1 cellular context compared by ENCODE assay signal in the genomic region with DNA sequence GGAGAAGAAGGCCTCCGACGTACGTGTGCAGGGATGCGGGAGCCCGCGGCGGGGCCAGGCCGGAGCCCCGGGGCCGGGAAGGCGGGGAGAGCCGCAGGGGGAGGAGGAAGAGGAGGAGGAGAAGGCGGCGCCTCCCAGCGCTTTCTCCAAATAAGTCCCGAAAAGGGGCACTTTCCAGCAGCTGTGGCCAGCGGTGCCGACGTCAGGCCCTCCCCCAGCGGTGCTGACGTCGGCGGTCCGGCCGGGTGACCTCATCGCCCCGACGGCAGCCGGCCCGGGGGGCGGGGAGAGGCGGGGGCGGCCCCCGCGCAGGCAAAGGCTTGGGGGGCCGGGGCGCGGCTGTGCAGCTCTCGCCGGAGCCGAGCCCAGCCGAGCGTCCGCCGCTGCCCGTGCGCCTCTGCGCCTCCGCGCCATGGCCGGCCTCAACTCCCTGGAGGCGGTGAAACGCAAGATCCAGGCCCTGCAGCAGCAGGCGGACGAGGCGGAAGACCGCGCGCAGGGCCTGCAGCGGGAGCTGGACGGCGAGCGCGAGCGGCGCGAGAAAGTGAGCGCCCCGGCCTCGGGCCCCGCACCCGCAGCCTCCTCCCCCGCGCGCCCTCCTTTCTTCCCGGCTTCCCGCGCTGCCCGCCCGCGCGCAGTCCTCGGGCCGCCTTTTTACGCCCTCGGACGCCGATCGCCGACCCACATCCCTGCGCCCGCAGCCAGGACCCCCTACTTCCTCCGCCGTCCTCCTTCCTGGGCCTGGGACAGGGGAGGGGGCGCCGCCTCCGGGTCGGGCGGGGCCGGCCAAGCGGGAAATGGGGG.
TF ChIP-seq lines count a peak whose summit lies in the region.

A gene (plus strand): TSS at position 342 of the 804 bp plus-strand sequence. CDS start 71 bp downstream, at position 413.

TF ChIP-seq in SK-N-SH, 30 proteins besides CTCF, POLR2A, EP300 and RAD21 (continued from another document):
- TF ChIP-seq, protein P1, sequence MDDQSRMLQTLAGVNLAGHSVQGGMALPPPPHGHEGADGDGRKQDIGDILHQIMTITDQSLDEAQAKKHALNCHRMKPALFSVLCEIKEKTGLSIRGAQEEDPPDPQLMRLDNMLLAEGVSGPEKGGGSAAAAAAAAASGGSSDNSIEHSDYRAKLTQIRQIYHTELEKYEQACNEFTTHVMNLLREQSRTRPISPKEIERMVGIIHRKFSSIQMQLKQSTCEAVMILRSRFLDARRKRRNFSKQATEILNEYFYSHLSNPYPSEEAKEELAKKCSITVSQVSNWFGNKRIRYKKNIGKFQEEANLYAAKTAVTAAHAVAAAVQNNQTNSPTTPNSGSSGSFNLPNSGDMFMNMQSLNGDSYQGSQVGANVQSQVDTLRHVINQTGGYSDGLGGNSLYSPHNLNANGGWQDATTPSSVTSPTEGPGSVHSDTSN (IDR thresholded peaks at IDR 0.05): no peak
- TF ChIP-seq, protein P2, sequence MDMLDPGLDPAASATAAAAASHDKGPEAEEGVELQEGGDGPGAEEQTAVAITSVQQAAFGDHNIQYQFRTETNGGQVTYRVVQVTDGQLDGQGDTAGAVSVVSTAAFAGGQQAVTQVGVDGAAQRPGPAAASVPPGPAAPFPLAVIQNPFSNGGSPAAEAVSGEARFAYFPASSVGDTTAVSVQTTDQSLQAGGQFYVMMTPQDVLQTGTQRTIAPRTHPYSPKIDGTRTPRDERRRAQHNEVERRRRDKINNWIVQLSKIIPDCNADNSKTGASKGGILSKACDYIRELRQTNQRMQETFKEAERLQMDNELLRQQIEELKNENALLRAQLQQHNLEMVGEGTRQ (IDR thresholded peaks at IDR 0.05; ENCODE audit: borderline replicate concordance, low read depth, low read length): no peak
- no peak for TF ChIP-seq MEF2A (IDR thresholded peaks at IDR 0.05; ENCODE audit: borderline replicate concordance, low read depth)
- TF ChIP-seq, protein P3, sequence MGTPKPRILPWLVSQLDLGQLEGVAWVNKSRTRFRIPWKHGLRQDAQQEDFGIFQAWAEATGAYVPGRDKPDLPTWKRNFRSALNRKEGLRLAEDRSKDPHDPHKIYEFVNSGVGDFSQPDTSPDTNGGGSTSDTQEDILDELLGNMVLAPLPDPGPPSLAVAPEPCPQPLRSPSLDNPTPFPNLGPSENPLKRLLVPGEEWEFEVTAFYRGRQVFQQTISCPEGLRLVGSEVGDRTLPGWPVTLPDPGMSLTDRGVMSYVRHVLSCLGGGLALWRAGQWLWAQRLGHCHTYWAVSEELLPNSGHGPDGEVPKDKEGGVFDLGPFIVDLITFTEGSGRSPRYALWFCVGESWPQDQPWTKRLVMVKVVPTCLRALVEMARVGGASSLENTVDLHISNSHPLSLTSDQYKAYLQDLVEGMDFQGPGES (IDR thresholded peaks at IDR 0.05; ENCODE audit: low read depth, low read length): no peak
- TF ChIP-seq POLR2AphosphoS5 (IDR thresholded peaks at IDR 0.05; ENCODE audit: low read depth, low read length): peak; percentile 67
- TF ChIP-seq FOXJ3 (CRISPR knock-in tag; IDR thresholded peaks at IDR 0.05): no peak
